Comparison of ENCODE assay signal across 7 cellular contexts in genomic region chr15:69593981-69594966, GRCh38.
DNase-seq lines count a peak whose midpoint lies in the region; ATAC-seq, FAIRE-seq and TF ChIP-seq lines count a peak whose summit lies in the region.

No MANE protein-coding gene starts in this region.

- DNase-seq in NCI-H1092 treated with DMSO at 0.1 percent for 48 hours (lab: John Stamatoyannopoulos, UW): peak; percentile 100
- DNase-seq in RWPE1 (ENCODE audit: low spot score): peak; percentile 92
- peak; percentile 72 to 82 (median 81) for DNase-seq in right cardiac atrium
- peak; percentile 45 for DNase-seq in thoracic aorta (ENCODE audit: low spot score)
- no peak for DNase-seq in inferior parietal cortex (ENCODE audit: extremely low spot score)
- no peak for DNase-seq in kidney

- CTCF ChIA-PET in RWPE1 (lab: Yijun Ruan, JAX): interaction anchor here (0.6 kb wide), 1 partner anchor 37 kb away, joined by 3 read pairs; no protein-coding TSS in a partner anchor

- H3K27ac ChIP-seq in RWPE1 (peak overlapping the region; percentile 89), right cardiac atrium (ENCODE audit: low read length) (peak overlapping the region; percentile 91), thoracic aorta (peak overlapping the region; percentile 88 to 98), kidney (ENCODE audit: low read depth in 2 of 2, low read length in 2 of 2) (peak overlapping the region in 1 of 2 donors; percentile 9)

- H3K4me3 ChIP-seq in right cardiac atrium (ENCODE audit: low read length): no peak overlapping the region
- H3K4me3 ChIP-seq in thoracic aorta: peak overlapping the region; percentile 58
- no peak overlapping the region for H3K4me3 ChIP-seq in kidney (ENCODE audit: low read length in 2 of 2)

- H3K9ac ChIP-seq in kidney (ENCODE audit: low read length in 2 of 2): no peak overlapping the region

- TF ChIP-seq CTCF in RWPE1 (conservative IDR thresholded peaks at IDR 0.05; ENCODE audit: low read depth) (no peak), thoracic aorta (IDR thresholded peaks at IDR 0.05) (no peak), kidney (IDR thresholded peaks at IDR 0.05; ENCODE audit: borderline replicate concordance, extremely low read depth, insufficient read depth) (no peak)

- POLR2A ChIA-PET in RWPE1 (lab: Yijun Ruan, JAX; ENCODE audit: low non-redundant PET): no interaction called here

- H3K27me3 ChIP-seq in right cardiac atrium (ENCODE audit: control insufficient read depth, insufficient read depth): no peaks in the 10 kb centered on the region
- H3K27me3 ChIP-seq in thoracic aorta (replicated peaks; ENCODE audit: insufficient read depth): no peaks in the 10 kb centered on the region

- WGBS in right cardiac atrium: 26% methylated on average over 24 of the region's 24 CpGs

- intact Hi-C loops in right cardiac atrium (cut with DNase I): loop anchor here in 1 of 4 donors (10.0 kb wide), 1 partner anchor 501 kb away; the partner anchor contains the start of gene TLE3
- intact Hi-C loops in kidney (cut with DNase I): no loop called here

- H3K9me3 ChIP-seq in right cardiac atrium (ENCODE audit: control insufficient read depth, low read length): no peaks in the 10 kb centered on the region
- no peaks in the 10 kb centered on the region for H3K9me3 ChIP-seq in thoracic aorta
- H3K9me3 ChIP-seq in kidney (ENCODE audit: control insufficient read depth in 1 of 2, low read length in 2 of 2): no peaks in the 10 kb centered on the region

- ATAC-seq in right cardiac atrium: peak; percentile 71 to 83
- ATAC-seq in thoracic aorta (ENCODE audit: insufficient number of reproducible peaks, low FRiP score, low read depth): peak; percentile 66
- no peak for ATAC-seq in GM21526 (IDR thresholded peaks at IDR 0.05; ENCODE audit: low FRiP score, unreplicated experiment)

- H3K4me1 ChIP-seq in right cardiac atrium (ENCODE audit: control insufficient read depth, insufficient read depth, low read length) (peaks cover 20% of the 10 kb centered on the region), thoracic aorta (ENCODE audit: control insufficient read depth in 1 of 2, low read depth in 2 of 2) (peaks cover 17 to 38% of the 10 kb centered on the region in 2 donors), kidney (ENCODE audit: control insufficient read depth in 1 of 2, insufficient read depth in 1 of 2, low read depth in 1 of 2, low read length in 2 of 2) (peaks cover 12 to 13% of the 10 kb centered on the region in 2 donors)

- FAIRE-seq in kidney (lab: Jason Lieb, UNC): no peak

- H3K36me3 ChIP-seq in thoracic aorta: no peaks in the 10 kb centered on the region
- no peaks in the 10 kb centered on the region for H3K36me3 ChIP-seq in kidney (ENCODE audit: control insufficient read depth in 1 of 2, insufficient read depth in 2 of 2, low read length in 2 of 2)

Comparison
In these comparisons a context has a peak if more than half of its experiments do, and no peak if none do; other contexts are left out.
1. DNase-seq: peak in NCI-H1092 treated with DMSO at 0.1 percent for 48 hours (single experiment), RWPE1 (single experiment), right cardiac atrium (3 of 3) and thoracic aorta (single experiment); none in inferior parietal cortex (single experiment) and kidney (single experiment).